In the genomic region with DNA sequence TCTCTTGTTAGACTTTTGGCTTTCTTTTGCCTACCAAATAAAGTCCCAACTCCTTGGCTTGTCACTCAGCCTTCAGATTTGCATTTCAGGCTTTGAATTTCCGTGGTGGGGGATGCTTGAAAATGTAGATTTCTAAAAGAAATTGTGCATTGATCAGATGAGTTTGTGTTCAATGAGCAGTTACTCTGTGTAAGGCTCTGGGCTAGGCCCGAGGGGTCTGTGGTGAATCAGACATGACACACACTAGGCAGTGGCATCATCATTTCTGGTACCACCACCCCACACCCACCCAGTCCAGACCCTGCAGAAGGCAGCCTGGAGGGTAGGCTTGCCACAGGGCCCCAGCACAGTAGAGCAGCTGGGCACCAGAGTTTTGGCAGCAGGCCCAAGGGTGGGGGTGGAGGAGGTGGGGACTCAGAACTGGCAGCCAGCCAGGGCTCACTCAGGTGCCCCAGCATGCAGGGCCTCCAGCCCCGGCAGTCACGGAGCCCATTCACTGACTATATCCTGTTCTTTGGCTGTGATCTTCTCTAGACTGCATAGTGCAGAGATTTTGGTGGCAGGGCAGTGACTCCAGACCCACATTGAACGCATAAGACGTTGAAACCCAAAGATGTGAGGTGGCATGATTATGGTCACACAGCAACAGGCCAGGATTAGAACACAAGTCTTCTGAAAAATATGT, we compare ENCODE assay signal across 1 cellular context.
A peak's percentile ranks its signal among the peaks of the same experiment; 100 is the strongest.
TF ChIP-seq lines count a peak whose summit lies in the region.

No MANE protein-coding gene starts in this region.

TF ChIP-seq in K562, 482 proteins besides CTCF, POLR2A, EP300 and RAD21 (continued from another document):
- TF ChIP-seq, protein P1, sequence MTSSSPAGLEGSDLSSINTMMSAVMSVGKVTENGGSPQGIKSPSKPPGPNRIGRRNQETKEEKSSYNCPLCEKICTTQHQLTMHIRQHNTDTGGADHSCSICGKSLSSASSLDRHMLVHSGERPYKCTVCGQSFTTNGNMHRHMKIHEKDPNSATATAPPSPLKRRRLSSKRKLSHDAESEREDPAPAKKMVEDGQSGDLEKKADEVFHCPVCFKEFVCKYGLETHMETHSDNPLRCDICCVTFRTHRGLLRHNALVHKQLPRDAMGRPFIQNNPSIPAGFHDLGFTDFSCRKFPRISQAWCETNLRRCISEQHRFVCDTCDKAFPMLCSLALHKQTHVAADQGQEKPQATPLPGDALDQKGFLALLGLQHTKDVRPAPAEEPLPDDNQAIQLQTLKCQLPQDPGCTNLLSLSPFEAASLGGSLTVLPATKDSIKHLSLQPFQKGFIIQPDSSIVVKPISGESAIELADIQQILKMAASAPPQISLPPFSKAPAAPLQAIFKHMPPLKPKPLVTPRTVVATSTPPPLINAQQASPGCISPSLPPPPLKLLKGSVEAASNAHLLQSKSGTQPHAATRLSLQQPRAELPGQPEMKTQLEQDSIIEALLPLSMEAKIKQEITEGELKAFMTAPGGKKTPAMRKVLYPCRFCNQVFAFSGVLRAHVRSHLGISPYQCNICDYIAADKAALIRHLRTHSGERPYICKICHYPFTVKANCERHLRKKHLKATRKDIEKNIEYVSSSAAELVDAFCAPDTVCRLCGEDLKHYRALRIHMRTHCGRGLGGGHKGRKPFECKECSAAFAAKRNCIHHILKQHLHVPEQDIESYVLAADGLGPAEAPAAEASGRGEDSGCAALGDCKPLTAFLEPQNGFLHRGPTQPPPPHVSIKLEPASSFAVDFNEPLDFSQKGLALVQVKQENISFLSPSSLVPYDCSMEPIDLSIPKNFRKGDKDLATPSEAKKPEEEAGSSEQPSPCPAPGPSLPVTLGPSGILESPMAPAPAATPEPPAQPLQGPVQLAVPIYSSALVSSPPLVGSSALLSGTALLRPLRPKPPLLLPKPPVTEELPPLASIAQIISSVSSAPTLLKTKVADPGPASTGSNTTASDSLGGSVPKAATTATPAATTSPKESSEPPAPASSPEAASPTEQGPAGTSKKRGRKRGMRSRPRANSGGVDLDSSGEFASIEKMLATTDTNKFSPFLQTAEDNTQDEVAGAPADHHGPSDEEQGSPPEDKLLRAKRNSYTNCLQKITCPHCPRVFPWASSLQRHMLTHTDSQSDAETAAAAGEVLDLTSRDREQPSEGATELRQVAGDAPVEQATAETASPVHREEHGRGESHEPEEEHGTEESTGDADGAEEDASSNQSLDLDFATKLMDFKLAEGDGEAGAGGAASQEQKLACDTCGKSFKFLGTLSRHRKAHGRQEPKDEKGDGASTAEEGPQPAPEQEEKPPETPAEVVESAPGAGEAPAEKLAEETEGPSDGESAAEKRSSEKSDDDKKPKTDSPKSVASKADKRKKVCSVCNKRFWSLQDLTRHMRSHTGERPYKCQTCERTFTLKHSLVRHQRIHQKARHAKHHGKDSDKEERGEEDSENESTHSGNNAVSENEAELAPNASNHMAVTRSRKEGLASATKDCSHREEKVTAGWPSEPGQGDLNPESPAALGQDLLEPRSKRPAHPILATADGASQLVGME (CRISPR knock-in tag; IDR thresholded peaks at IDR 0.05): no peak
- 0 out of 4 replicates have a peak, but pooled peaks of 1 of the 2 experiments have one; percentile 21 for TF ChIP-seq UBTF (IDR thresholded peaks at IDR 0.05; ENCODE audit: borderline replicate concordance in 1 of 2, low read depth in 2 of 2, low read length in 2 of 2)
- no peak for TF ChIP-seq XRCC5 (IDR thresholded peaks at IDR 0.05; ENCODE audit: low read depth, low read length)
- TF ChIP-seq, protein P2, sequence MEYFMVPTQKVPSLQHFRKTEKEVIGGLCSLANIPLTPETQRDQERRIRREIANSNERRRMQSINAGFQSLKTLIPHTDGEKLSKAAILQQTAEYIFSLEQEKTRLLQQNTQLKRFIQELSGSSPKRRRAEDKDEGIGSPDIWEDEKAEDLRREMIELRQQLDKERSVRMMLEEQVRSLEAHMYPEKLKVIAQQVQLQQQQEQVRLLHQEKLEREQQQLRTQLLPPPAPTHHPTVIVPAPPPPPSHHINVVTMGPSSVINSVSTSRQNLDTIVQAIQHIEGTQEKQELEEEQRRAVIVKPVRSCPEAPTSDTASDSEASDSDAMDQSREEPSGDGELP (CRISPR knock-in tag; IDR thresholded peaks at IDR 0.05; ENCODE audit: borderline replicate concordance): peak; percentile 34; the same call in 1 of the 2 replicates
- peak; percentile 14; the same call in 1 of the 2 replicates for TF ChIP-seq ZNF766 (CRISPR knock-in tag; conservative IDR thresholded peaks at IDR 0.05)
- 0 out of 4 replicates have a peak, but pooled peaks of 1 of the 2 experiments have one; percentile 39 for TF ChIP-seq KDM4B (IDR thresholded peaks at IDR 0.05; ENCODE audit: borderline replicate concordance in 2 of 2, low read depth in 1 of 2)
- TF ChIP-seq CBX5 (IDR thresholded peaks at IDR 0.05; ENCODE audit: borderline replicate concordance, low read depth): no peak
- TF ChIP-seq CBFA2T3 (IDR thresholded peaks at IDR 0.05): 0 out of 2 replicates have a peak, but pooled peaks have one; percentile 11
- TF ChIP-seq NFIC (IDR thresholded peaks at IDR 0.05): peak; percentile 98
- TF ChIP-seq XRCC4 (IDR thresholded peaks at IDR 0.05; ENCODE audit: extremely low read depth, insufficient read depth, insufficient read length): no peak
- TF ChIP-seq HDAC6 (IDR thresholded peaks at IDR 0.05; ENCODE audit: low read depth, low read length): no peak
- TF ChIP-seq MITF (IDR thresholded peaks at IDR 0.05): 0 out of 2 replicates have a peak, but pooled peaks have one; percentile 21
- TF ChIP-seq BHLHE40 (IDR thresholded peaks at IDR 0.05; ENCODE audit: low read length): peak; percentile 41; the same call in 1 of the 2 replicates
- TF ChIP-seq ELF1 (tag; IDR thresholded peaks at IDR 0.05): no peak
- TF ChIP-seq, protein P3, sequence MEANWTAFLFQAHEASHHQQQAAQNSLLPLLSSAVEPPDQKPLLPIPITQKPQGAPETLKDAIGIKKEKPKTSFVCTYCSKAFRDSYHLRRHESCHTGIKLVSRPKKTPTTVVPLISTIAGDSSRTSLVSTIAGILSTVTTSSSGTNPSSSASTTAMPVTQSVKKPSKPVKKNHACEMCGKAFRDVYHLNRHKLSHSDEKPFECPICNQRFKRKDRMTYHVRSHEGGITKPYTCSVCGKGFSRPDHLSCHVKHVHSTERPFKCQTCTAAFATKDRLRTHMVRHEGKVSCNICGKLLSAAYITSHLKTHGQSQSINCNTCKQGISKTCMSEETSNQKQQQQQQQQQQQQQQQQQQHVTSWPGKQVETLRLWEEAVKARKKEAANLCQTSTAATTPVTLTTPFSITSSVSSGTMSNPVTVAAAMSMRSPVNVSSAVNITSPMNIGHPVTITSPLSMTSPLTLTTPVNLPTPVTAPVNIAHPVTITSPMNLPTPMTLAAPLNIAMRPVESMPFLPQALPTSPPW (CRISPR knock-in tag; IDR thresholded peaks at IDR 0.05): peak; percentile 50; the same call in 1 of the 2 replicates
- TF ChIP-seq SMAD1 (IDR thresholded peaks at IDR 0.05; ENCODE audit: low read depth, low read length, partially characterized antibody): peak; percentile 69
- peak; percentile 25 for TF ChIP-seq CCNT2 (IDR thresholded peaks at IDR 0.05; ENCODE audit: borderline replicate concordance, extremely low read depth, insufficient read length, low read depth, low read length)
- peak; percentile 73 for TF ChIP-seq EGR1 (conservative IDR thresholded peaks at IDR 0.05)
- TF ChIP-seq, protein P4, sequence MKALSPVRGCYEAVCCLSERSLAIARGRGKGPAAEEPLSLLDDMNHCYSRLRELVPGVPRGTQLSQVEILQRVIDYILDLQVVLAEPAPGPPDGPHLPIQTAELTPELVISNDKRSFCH (CRISPR knock-in tag; IDR thresholded peaks at IDR 0.05): no peak
- TF ChIP-seq, protein P4 (tag; IDR thresholded peaks at IDR 0.05): 0 out of 2 replicates have a peak, but pooled peaks have one; percentile 18
